In the genomic region with DNA sequence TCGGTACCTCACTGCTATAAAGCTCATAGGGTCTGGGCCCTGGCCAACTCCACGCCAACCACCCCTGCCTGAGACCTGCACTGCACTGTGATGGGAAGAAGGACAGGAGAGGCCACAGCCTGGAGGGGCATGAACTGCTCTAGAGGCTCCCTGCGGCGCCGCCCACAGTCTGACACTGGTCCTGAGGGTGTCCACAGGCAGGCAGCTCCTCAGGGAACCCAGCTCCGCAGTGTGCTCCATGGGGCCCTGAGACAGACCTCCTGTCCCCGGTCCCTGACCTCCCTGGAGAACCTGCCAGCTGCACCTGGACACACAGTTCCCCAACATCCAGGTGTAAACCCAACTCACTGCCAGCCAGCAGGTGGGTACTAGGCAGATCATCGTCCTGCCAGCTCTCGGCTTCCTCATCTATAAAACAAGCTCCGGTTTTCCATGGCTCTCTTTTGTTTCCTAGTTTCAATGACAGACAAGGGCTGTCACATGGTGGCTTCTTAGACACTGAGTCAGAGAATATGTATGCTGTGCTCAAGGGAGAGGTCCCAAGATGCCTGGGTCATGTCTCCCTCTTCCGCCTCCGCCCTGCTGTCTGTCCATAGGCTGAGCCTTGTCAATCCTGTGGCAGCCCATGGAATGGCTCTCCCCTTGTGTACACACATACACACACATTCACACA, we compare ENCODE assay signal across 1 cellular context.
A peak's percentile ranks its signal among the peaks of the same experiment; 100 is the strongest.
TF ChIP-seq lines count a peak whose summit lies in the region.

No MANE protein-coding gene starts in this region.

TF ChIP-seq in IMR-90, 13 proteins besides CTCF, POLR2A, EP300 and RAD21:
- TF ChIP-seq RCOR1 (IDR thresholded peaks at IDR 0.05; ENCODE audit: insufficient replicate concordance, low read length) (no peak), NFE2L2 (IDR thresholded peaks at IDR 0.05; ENCODE audit: low read depth, low read length) (no peak)
- TF ChIP-seq, protein P1, sequence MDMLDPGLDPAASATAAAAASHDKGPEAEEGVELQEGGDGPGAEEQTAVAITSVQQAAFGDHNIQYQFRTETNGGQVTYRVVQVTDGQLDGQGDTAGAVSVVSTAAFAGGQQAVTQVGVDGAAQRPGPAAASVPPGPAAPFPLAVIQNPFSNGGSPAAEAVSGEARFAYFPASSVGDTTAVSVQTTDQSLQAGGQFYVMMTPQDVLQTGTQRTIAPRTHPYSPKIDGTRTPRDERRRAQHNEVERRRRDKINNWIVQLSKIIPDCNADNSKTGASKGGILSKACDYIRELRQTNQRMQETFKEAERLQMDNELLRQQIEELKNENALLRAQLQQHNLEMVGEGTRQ (IDR thresholded peaks at IDR 0.05; ENCODE audit: low read depth, low read length): peak; percentile 64
